1 cellular context compared by ENCODE assay signal in the genomic region with DNA sequence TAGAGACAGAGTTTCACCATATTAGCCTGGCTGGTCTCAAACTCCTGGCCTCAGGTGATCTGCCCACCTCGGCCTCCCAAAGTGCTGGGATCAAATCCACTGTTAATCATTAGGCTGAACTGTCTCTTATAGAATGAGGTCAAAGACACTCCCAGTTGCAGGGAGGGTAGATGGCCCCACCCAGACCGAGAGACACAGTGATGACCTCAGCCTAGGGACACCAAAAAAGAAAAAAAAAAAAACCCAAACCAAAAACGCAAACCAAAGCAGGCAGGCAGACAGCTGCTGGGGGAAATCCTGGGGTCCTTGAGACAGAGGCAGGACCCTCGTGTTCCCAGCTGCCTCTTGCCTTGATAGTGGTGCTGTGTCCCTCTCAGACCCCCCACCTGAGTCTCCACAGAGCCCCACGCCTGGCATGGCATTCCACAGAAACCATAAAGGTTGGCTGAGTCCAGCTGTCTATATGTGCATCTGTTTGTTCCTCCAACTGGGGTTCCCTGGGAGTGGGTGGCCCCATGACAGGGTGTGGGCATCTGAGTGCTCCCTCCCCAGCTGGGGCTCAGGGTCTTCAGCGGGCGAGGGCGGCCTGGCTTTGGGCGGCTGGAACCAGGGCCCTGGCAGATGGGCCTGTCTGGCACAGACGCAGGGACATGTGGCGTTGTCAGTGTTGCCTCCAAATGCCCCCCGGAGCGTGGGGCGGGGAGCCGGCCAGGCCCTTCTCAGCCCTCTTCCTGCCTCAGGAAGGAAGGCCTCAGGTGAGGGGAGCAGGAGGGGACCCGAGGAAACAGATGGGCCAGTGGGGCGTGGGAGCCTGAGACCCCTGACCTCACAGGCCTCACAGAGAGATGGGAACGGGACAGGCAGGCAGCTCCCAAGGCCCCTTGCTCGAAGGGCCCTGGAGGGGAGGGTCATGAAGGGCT.
TF ChIP-seq lines count a peak whose summit lies in the region.

No MANE protein-coding gene starts in this region.

TF ChIP-seq in SK-N-SH treated with all-trans-retinoic acid at 6 μM for 48 hours, 23 proteins besides CTCF, POLR2A, EP300 and RAD21 (continued from another document):
- TF ChIP-seq, protein P1, sequence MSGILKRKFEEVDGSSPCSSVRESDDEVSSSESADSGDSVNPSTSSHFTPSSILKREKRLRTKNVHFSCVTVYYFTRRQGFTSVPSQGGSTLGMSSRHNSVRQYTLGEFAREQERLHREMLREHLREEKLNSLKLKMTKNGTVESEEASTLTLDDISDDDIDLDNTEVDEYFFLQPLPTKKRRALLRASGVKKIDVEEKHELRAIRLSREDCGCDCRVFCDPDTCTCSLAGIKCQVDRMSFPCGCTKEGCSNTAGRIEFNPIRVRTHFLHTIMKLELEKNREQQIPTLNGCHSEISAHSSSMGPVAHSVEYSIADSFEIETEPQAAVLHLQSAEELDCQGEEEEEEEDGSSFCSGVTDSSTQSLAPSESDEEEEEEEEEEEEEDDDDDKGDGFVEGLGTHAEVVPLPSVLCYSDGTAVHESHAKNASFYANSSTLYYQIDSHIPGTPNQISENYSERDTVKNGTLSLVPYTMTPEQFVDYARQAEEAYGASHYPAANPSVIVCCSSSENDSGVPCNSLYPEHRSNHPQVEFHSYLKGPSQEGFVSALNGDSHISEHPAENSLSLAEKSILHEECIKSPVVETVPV (CRISPR knock-in tag; IDR thresholded peaks at IDR 0.05): no peak
- no peak for TF ChIP-seq ARNTL (CRISPR knock-in tag; IDR thresholded peaks at IDR 0.05; ENCODE audit: borderline replicate concordance, low read depth)
- no peak for TF ChIP-seq ZNF8 (CRISPR knock-in tag; IDR thresholded peaks at IDR 0.05)
